ENCODE assay signal across 19 cellular contexts in the genomic region with DNA sequence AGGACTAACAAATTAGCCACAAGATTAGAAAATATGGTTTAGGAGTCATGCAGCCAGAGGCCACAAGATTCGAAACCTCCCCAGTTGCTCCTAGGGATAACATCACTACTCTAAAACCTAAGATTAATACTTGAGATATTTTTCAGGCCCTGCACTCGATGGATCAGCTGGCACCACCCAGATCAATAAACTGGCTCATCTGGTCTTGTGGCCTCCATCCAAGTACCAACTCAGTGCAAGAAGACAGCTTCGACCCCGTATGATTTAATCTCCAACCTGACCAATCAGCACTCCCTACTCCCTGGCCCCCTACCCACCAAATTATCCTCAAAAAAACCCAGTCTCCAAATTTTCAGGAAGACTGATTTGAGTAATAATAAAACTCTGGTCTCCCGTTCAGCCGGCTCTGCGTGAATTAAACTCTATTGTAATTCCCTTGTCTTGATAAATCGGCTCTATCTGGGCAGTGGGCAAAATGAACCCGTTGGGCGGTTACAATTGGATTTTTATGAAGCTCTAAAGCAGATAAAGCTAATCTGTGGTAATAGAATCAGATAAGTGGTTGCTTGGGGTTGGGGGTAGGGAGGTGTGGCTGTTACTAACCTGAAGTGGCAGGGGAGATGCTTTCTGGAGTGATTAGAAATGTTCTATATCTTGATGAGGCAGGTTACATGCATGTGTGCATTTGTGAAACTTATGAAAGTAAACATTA.
"Had no signal": no experiment of that assay in that cellular context is flagged by ENCODE, and none has a peak within 500 bp of the region (broad histone marks: within the 10 kb centered on the region; RNA-seq: fewer than 3 reads in every experiment).

No MANE protein-coding gene starts in this region.

- H3K36me3 ChIP-seq: adrenal gland, gastrocnemius medialis, left lung, thyroid gland had no signal

- H3K27ac ChIP-seq: adrenal gland, gastrocnemius medialis, left lung, thyroid gland had no signal

- H3K4me3 Mint-ChIP-seq: activated T-cell treated with anti-CD3 and anti-CD28 coated beads, Interleukin-2, amount 50 U/mL, for 72 hours had no signal

- H3K27ac Mint-ChIP-seq: activated T-cell treated with anti-CD3 and anti-CD28 coated beads, Interleukin-2, amount 50 U/mL, for 72 hours; progenitor cell of endocrine pancreas had no signal

- ATAC-seq: activated CD4-positive, CD25-positive, alpha-beta regulatory T cell treated with anti-CD3 and anti-CD28 coated beads, Interleukin-2, amount 50 U/mL, for 24 hours; activated naive CD4-positive, alpha-beta T cell treated with anti-CD3 and anti-CD28 coated beads, Interleukin-2, amount 50 U/mL, for 72 hours; activated T-cell treated with anti-CD3 and anti-CD28 coated beads, Interleukin-2, amount 50 U/mL, for 72 hours; esophagus mucosa; gastrocnemius medialis; left lung had no signal

- H3K27me3 ChIP-seq: gastrocnemius medialis, left lung, thyroid gland had no signal

- H3K4me1 ChIP-seq: adrenal gland, gastrocnemius medialis, left lung, thyroid gland had no signal

- H3K9me3 ChIP-seq: adrenal gland, gastrocnemius medialis, left lung, thyroid gland had no signal

- DNase-seq: activated CD4-positive, alpha-beta T cell treated with anti-CD3 and anti-CD28 coated beads, Interleukin-2, amount 50 U/mL, for 4 hours; activated gamma-delta T cell; activated T-cell treated with anti-CD3 and anti-CD28 coated beads, Interleukin-2, amount 50 U/mL, for 72 hours; adrenal gland; cerebellar nuclear complex; effector CD4-positive, alpha-beta T cell; gastrocnemius medialis; head of caudate nucleus; left lung; mammary epithelial cell; stimulated activated CD4-positive, alpha-beta T cell treated with anti-CD3 and anti-CD28 coated beads, Interleukin-12 subunit alpha, Interleukin-12 subunit beta, amount 100 ng/mL, for 4 hours; stimulated activated CD4-positive, alpha-beta T cell treated with anti-CD3 and anti-CD28 coated beads, Interleukin-1b, Interleukin-23, amount 100 ng/mL, for 48 hours; stimulated activated CD8-positive, alpha-beta memory T cell treated with anti-CD3 and anti-CD28 coated beads, Interleukin-4, amount 100 ng/mL, for 48 hours; stimulated activated naive CD4-positive, alpha-beta T cell treated with Interleukin-2 at 50 U/mL for 16 hours; thyroid gland had no signal

- H3K27me3 Mint-ChIP-seq: progenitor cell of endocrine pancreas had no signal

- H3K4me3 ChIP-seq: adrenal gland, gastrocnemius medialis, left lung, thyroid gland had no signal
